ENCODE assay signal across 23 cellular contexts in the genomic region with DNA sequence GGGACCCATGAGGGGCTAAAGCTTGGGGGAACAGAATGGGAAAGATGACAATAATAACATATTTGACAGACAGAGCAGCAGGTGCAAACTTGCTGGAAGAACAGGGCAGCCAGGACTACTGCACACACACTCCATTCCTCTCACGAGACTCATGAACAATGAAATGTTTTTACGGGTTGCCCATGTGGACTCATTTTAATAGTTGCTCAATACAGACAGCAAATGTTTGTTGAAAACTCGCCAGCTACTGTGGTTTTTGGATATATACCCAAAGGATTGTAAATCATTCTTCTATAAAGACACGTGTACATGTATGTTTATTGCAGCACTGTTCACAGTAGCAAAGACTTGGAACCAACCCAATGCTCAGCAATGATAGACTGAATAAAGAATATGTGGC. TPM values are rescaled to one million over a fixed set of nuclear protein-coding genes. Genes with fewer than 3 reads are reported as not detected.
A peak's percentile ranks its signal among the peaks of the same experiment; 100 is the strongest.
DNase-seq lines count a peak whose midpoint lies in the region; ATAC-seq, FAIRE-seq and TF ChIP-seq lines count a peak whose summit lies in the region.
"Had no signal": no experiment of that assay in that cellular context is flagged by ENCODE, and none has a peak within 500 bp of the region (broad histone marks: within the 10 kb centered on the region; RNA-seq: fewer than 3 reads in every experiment).

No MANE protein-coding gene starts in this region.

- H3K27ac Mint-ChIP-seq in WTC11: no peak overlapping the region
- H3K27ac Mint-ChIP-seq: IgD-negative memory B cell had no signal

- no peaks in the 10 kb centered on the region for H3K36me3 ChIP-seq in prostate gland

- WGBS in prostate gland: 31% methylated on average over 4 of the region's 4 CpGs

- FAIRE-seq in urothelium cell line (lab: Jason Lieb, UNC): no peak
- FAIRE-seq: GM12878, GM19239, RCC 7860 had no signal

- intact Hi-C loops in prostate gland (cut with DNase I): no loop called here

- no peaks in the 10 kb centered on the region for H3K27me3 ChIP-seq in prostate gland (replicated peaks; ENCODE audit: insufficient read depth)

- H3K9me3 ChIP-seq in prostate gland: no peaks in the 10 kb centered on the region

- POLR2A ChIA-PET in WTC11 (lab: Charles Lee): no interaction called here

- ATAC-seq in WTC11 (no peak), GM18502 (IDR thresholded peaks at IDR 0.05; ENCODE audit: poor library complexity, unreplicated experiment) (no peak)
- ATAC-seq: GM12878, HCT116 had no signal

- no peak overlapping the region for H3K4me3 ChIP-seq in prostate gland
- H3K4me3 ChIP-seq: GM12878 had no signal

- H3K4me1 ChIP-seq in prostate gland (replicated peaks): no peaks in the 10 kb centered on the region

- TF ChIP-seq CTCF in prostate gland (IDR thresholded peaks at IDR 0.05) (no peak), WTC11 (IDR thresholded peaks at IDR 0.05) (no peak)

- no peak for TF ChIP-seq POLR2A in prostate gland (IDR thresholded peaks at IDR 0.05)

- peaks cover 6% of the 10 kb centered on the region for H3K4me1 Mint-ChIP-seq in WTC11
- H3K4me1 Mint-ChIP-seq: IgD-negative memory B cell had no signal

- CTCF ChIA-PET in WTC11 (lab: Charles Lee): no interaction called here

- peaks cover 13% of the 10 kb centered on the region for H3K36me3 Mint-ChIP-seq in WTC11

- DNase-seq in DMS153 (lab: John Stamatoyannopoulos, UW) (peak; percentile 77), DMS153 treated with DMSO at 0.1 percent for 48 hours (lab: John Stamatoyannopoulos, UW; ENCODE audit: unreplicated experiment) (no peak), RPMI7951 (ENCODE audit: low read depth) (peak; percentile 19), fibroblast of peridontal ligament (ENCODE audit: extremely low read depth) (peak; percentile 27), prostate gland (ENCODE audit: low spot score) (peak; percentile 42), WTC11 (ENCODE audit: low spot score) (no peak), urothelium cell line (ENCODE audit: low spot score) (no peak)
- DNase-seq: C1 segment of cervical spinal cord, COR-L47, DMS53, NCI-H1105, NCI-H1694 treated with DMSO at 0.1 percent for 48 hours, NCI-H2171 treated with DMSO at 0.1 percent for 48 hours, NCI-H510A, NCI-H82, SIG-M5 had no signal

- H3K4me3 Mint-ChIP-seq in WTC11: no peak overlapping the region
- H3K4me3 Mint-ChIP-seq: IgD-negative memory B cell had no signal

- peaks cover 12% of the 10 kb centered on the region for H3K27me3 Mint-ChIP-seq in WTC11 (ENCODE audit: low read depth)

- H3K27ac ChIP-seq in prostate gland: no peak overlapping the region
- H3K27ac ChIP-seq: 22Rv1 had no signal

- peaks cover 19% of the 10 kb centered on the region for H3K9me3 Mint-ChIP-seq in WTC11

TF ChIP-seq in WTC11, 78 proteins besides CTCF, POLR2A, EP300 and RAD21:
- TF ChIP-seq, protein P1, sequence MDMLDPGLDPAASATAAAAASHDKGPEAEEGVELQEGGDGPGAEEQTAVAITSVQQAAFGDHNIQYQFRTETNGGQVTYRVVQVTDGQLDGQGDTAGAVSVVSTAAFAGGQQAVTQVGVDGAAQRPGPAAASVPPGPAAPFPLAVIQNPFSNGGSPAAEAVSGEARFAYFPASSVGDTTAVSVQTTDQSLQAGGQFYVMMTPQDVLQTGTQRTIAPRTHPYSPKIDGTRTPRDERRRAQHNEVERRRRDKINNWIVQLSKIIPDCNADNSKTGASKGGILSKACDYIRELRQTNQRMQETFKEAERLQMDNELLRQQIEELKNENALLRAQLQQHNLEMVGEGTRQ (CRISPR knock-in tag; IDR thresholded peaks at IDR 0.05): no peak
- TF ChIP-seq TEAD4 (CRISPR knock-in tag; IDR thresholded peaks at IDR 0.05): no peak
- TF ChIP-seq NFYB (CRISPR knock-in tag; conservative IDR thresholded peaks at IDR 0.05; ENCODE audit: low read depth): no peak

RNA-seq across cellular contexts. Expression of gene SYT13, which starts 10.3 kb away (rescaled TPM):
- total RNA-seq in RPMI7951 (2014; rRNA removed; shearing (Covaris generic)): 0.10 and 0.72 TPM in 2 replicates
- total RNA-seq in prostate gland (1 to 10 TPM in 1 of 2 donors, under 1 TPM in 1; 0.80 to 4.8 TPM), WTC11 (2021) (10.8 to 15.1 TPM (median 12.0 TPM) in 3 replicates)
- total RNA-seq: GM12878 had no signal

Comparison
In these comparisons a context has a peak if more than half of its experiments do, and no peak if none do; other contexts are left out.
1. DNase-seq: peak in DMS153 (single experiment), RPMI7951 (single experiment), fibroblast of peridontal ligament (single experiment) and prostate gland (single experiment); none in DMS153 treated with DMSO at 0.1 percent for 48 hours (single experiment), WTC11 (single experiment) and urothelium cell line (single experiment).